1 cellular context compared by ENCODE assay signal in the genomic region with DNA sequence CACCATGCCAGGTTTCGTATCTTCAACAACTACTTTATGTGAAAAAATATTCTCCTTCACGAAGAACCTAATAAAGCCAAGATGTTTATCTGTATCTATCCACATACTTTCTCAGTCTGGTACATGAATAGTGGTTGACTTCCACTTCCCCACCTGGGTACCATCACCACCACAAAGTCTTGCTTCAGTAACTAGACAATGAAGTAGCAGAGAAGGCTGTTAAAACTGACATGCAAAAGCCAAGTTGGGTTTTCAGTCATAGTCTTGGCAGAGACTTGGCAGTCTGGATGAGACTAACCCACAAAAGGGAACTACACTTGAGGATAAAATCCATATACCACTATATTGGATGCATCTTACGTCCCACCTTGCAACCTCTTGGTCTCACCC.
TF ChIP-seq lines count a peak whose summit lies in the region.

No MANE protein-coding gene starts in this region.

TF ChIP-seq in HepG2, 621 proteins besides CTCF, POLR2A, EP300 and RAD21:
- TF ChIP-seq, protein P1, sequence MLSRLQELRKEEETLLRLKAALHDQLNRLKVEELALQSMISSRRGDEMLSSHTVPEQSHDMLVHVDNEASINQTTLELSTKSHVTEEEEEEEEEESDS (CRISPR knock-in tag; IDR thresholded peaks at IDR 0.05; ENCODE audit: borderline replicate concordance), result no peak
- TF ChIP-seq NCOA2 (CRISPR knock-in tag; IDR thresholded peaks at IDR 0.05) (no peak), KDM2A (CRISPR knock-in tag; IDR thresholded peaks at IDR 0.05; ENCODE audit: borderline replicate concordance, low read depth) (no peak), NONO (IDR thresholded peaks at IDR 0.05) (no peak), NONO (CRISPR knock-in tag; conservative IDR thresholded peaks at IDR 0.05) (no peak), ZNF3 (CRISPR knock-in tag; IDR thresholded peaks at IDR 0.05) (no peak), IRX3 (CRISPR knock-in tag; IDR thresholded peaks at IDR 0.05; ENCODE audit: borderline replicate concordance, low read depth) (no peak), TAF1 (CRISPR knock-in tag; IDR thresholded peaks at IDR 0.05) (no peak)
- TF ChIP-seq, protein P2, sequence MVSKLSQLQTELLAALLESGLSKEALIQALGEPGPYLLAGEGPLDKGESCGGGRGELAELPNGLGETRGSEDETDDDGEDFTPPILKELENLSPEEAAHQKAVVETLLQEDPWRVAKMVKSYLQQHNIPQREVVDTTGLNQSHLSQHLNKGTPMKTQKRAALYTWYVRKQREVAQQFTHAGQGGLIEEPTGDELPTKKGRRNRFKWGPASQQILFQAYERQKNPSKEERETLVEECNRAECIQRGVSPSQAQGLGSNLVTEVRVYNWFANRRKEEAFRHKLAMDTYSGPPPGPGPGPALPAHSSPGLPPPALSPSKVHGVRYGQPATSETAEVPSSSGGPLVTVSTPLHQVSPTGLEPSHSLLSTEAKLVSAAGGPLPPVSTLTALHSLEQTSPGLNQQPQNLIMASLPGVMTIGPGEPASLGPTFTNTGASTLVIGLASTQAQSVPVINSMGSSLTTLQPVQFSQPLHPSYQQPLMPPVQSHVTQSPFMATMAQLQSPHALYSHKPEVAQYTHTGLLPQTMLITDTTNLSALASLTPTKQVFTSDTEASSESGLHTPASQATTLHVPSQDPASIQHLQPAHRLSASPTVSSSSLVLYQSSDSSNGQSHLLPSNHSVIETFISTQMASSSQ (IDR thresholded peaks at IDR 0.05; ENCODE audit: low read depth), result no peak
- TF ChIP-seq, protein P2 (CRISPR knock-in tag; IDR thresholded peaks at IDR 0.05; ENCODE audit: borderline replicate concordance), result no peak
- TF ChIP-seq, protein P3, sequence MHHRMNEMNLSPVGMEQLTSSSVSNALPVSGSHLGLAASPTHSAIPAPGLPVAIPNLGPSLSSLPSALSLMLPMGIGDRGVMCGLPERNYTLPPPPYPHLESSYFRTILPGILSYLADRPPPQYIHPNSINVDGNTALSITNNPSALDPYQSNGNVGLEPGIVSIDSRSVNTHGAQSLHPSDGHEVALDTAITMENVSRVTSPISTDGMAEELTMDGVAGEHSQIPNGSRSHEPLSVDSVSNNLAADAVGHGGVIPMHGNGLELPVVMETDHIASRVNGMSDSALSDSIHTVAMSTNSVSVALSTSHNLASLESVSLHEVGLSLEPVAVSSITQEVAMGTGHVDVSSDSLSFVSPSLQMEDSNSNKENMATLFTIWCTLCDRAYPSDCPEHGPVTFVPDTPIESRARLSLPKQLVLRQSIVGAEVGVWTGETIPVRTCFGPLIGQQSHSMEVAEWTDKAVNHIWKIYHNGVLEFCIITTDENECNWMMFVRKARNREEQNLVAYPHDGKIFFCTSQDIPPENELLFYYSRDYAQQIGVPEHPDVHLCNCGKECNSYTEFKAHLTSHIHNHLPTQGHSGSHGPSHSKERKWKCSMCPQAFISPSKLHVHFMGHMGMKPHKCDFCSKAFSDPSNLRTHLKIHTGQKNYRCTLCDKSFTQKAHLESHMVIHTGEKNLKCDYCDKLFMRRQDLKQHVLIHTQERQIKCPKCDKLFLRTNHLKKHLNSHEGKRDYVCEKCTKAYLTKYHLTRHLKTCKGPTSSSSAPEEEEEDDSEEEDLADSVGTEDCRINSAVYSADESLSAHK (CRISPR knock-in tag; IDR thresholded peaks at IDR 0.05; ENCODE audit: borderline replicate concordance), result no peak
- TF ChIP-seq, protein P4, sequence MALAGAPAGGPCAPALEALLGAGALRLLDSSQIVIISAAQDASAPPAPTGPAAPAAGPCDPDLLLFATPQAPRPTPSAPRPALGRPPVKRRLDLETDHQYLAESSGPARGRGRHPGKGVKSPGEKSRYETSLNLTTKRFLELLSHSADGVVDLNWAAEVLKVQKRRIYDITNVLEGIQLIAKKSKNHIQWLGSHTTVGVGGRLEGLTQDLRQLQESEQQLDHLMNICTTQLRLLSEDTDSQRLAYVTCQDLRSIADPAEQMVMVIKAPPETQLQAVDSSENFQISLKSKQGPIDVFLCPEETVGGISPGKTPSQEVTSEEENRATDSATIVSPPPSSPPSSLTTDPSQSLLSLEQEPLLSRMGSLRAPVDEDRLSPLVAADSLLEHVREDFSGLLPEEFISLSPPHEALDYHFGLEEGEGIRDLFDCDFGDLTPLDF (CRISPR knock-in tag; IDR thresholded peaks at IDR 0.05), result no peak
